Comparison of ENCODE assay signal across 26 cellular contexts in genomic region chr1:91601554-91602322, GRCh38.
DNase-seq lines count a peak whose midpoint lies in the region; ATAC-seq and TF ChIP-seq lines count a peak whose summit lies in the region.
"Had no signal": no experiment of that assay in that cellular context is flagged by ENCODE, and none has a peak within 500 bp of the region (broad histone marks: within the 10 kb centered on the region; RNA-seq: fewer than 3 reads in every experiment).

No MANE protein-coding gene starts in this region.

- H3K27me3 ChIP-seq in lower lobe of right lung (ENCODE audit: low read depth) (no peaks in the 10 kb centered on the region), vagina (no peaks in the 10 kb centered on the region), H9 (ENCODE audit: insufficient read depth, low read length) (no peaks in the 10 kb centered on the region)
- H3K27me3 ChIP-seq: MG63, tibial nerve had no signal

- H2BK12ac ChIP-seq in H9 (ENCODE audit: insufficient read length, low read depth, low read length), result no peak overlapping the region

- no peak overlapping the region for H3K4ac ChIP-seq in H9 (ENCODE audit: low read depth, low read length)

- H3K4me1 ChIP-seq in lower lobe of right lung (no peaks in the 10 kb centered on the region), vagina (no peaks in the 10 kb centered on the region), H9 (ENCODE audit: insufficient read depth, low read length) (no peaks in the 10 kb centered on the region)
- H3K4me1 ChIP-seq: tibial nerve had no signal

- H3K4me1 Mint-ChIP-seq in activated CD4-positive, alpha-beta T cell treated with anti-CD3 and anti-CD28 coated beads, Interleukin-2, amount 10 ng/mL, durations not matched to agents 7 days and 5 days, result peaks cover 3% of the 10 kb centered on the region
- H3K4me1 Mint-ChIP-seq in endothelial cell (ENCODE audit: unreplicated experiment) (peaks cover 8% of the 10 kb centered on the region), H9 (peaks cover 4 to 9% of the 10 kb centered on the region in 2 experiments; a peak in 2 of 4 replicates)

- peaks cover 5% of the 10 kb centered on the region for H3K27me3 Mint-ChIP-seq in activated CD4-positive, alpha-beta T cell treated with anti-CD3 and anti-CD28 coated beads, Interleukin-2, amount 10 ng/mL, durations not matched to agents 7 days and 5 days
- H3K27me3 Mint-ChIP-seq in endothelial cell (ENCODE audit: unreplicated experiment) (no peaks in the 10 kb centered on the region), H9 (ENCODE audit: low read depth) (no peaks in the 10 kb centered on the region; the same call in 1 of the 2 replicates)

- H4K20me1 ChIP-seq in H9 (ENCODE audit: control insufficient read depth, insufficient read depth, insufficient read length), result no peaks in the 10 kb centered on the region

- no peak for DNase-seq in activated CD4-positive, alpha-beta T cell treated with anti-CD3 and anti-CD28 coated beads, Interleukin-2, amount 10 ng/mL, durations not matched to agents 7 days and 5 days
- no peak for DNase-seq in activated CD4-positive, alpha-beta T cell treated with anti-CD3 and anti-CD28 coated beads, Interleukin-2, amount 50 U/mL, for 4 hours
- no peak for DNase-seq in endothelial cell (ENCODE audit: low spot score)
- DNase-seq in lower lobe of right lung, result no peak
- DNase-seq in vagina (ENCODE audit: extremely low spot score in 2 of 2), result peak in 1 of 2 donors; percentile 62
- DNase-seq in H9, result no peak
- no peak for DNase-seq in islet precursor cell
- no peak for DNase-seq in central memory CD4-positive, alpha-beta T cell
- DNase-seq: activated naive CD4-positive, alpha-beta T cell treated with anti-CD3 and anti-CD28 coated beads, Interleukin-2, amount 10 ng/mL, durations not matched to agents 7 days and 5 days; activated T-cell treated with anti-CD3 and anti-CD28 coated beads, Interleukin-2, amount 50 U/mL, for 72 hours; COR-L47; DMS79; dorsolateral prefrontal cortex; foreskin melanocyte; GM23248; mammary epithelial cell; MG63; NCI-H1436; NCI-H748 treated with DMSO at 0.1 percent for 48 hours; retina; SHP77 treated with DMSO at 0.1 percent for 48 hours; stimulated activated CD4-positive, alpha-beta T cell treated with anti-CD3 and anti-CD28 coated beads, Interleukin-12 subunit alpha, Interleukin-12 subunit beta, amount 100 ng/mL, for 4 hours; stimulated activated naive CD8-positive, alpha-beta T cell treated with anti-CD3 and anti-CD28 coated beads, Interleukin-15, amount 100 ng/mL, for 72 hours had no signal

- no peak overlapping the region for H3T11ph ChIP-seq in H9 (ENCODE audit: low read length)

- no peaks in the 10 kb centered on the region for H3K79me2 ChIP-seq in H9 (ENCODE audit: insufficient read depth, low read length)

- CTCF ChIA-PET in activated CD4-positive, alpha-beta T cell treated with anti-CD3 and anti-CD28 coated beads, Interleukin-2, amount 10 ng/mL, durations not matched to agents 7 days and 5 days (lab: Charles Lee), result interaction anchor here (1.1 to 1.6 kb wide), 2 partner anchors 8 to 13 kb away, joined by 3 to 4 read pairs; no protein-coding TSS in a partner anchor

- no peaks in the 10 kb centered on the region for H3K9me3 ChIP-seq in lower lobe of right lung
- no peaks in the 10 kb centered on the region for H3K9me3 ChIP-seq in vagina
- H3K9me3 ChIP-seq in H9 (ENCODE audit: control insufficient read depth, low read depth, low read length), result no peaks in the 10 kb centered on the region
- H3K9me3 ChIP-seq: MG63, tibial nerve had no signal

- H3K79me1 ChIP-seq in H9 (ENCODE audit: insufficient read depth, low read depth, low read length, poor library complexity, severe bottlenecking), result no peaks in the 10 kb centered on the region

- intact Hi-C loops in lower lobe of right lung (cut with DNase I) (no loop called here), vagina (cut with DNase I) (no loop called here)

- ATAC-seq in lower lobe of right lung, result peak; percentile 7 to 21
- ATAC-seq: activated T-cell treated with anti-CD3 and anti-CD28 coated beads, Interleukin-2, amount 50 U/mL, for 72 hours; stimulated activated naive CD8-positive, alpha-beta T cell treated with anti-CD3 and anti-CD28 coated beads, Interleukin-15, amount 100 ng/mL, for 72 hours had no signal

- no peak overlapping the region for H4K91ac ChIP-seq in H9 (ENCODE audit: insufficient read length, low read depth, low read length)

- TF ChIP-seq CTCF in endothelial cell (IDR thresholded peaks at IDR 0.05; ENCODE audit: unreplicated experiment) (no peak), lower lobe of right lung (IDR thresholded peaks at IDR 0.05) (no peak), vagina (IDR thresholded peaks at IDR 0.05) (no peak), H9 (conservative IDR thresholded peaks at IDR 0.05) (no peak)

- H3K27ac ChIP-seq in lower lobe of right lung, result no peak overlapping the region
- peak overlapping the region; percentile 25 for H3K27ac ChIP-seq in vagina
- H3K27ac ChIP-seq in H9 (ENCODE audit: insufficient read length, low read depth, low read length), result no peak overlapping the region
- H3K27ac ChIP-seq: dorsolateral prefrontal cortex, epithelial cell of prostate, GM23248 had no signal

- H2BK15ac ChIP-seq in H9 (ENCODE audit: low read depth, low read length), result no peak overlapping the region

- no peak overlapping the region for H2BK20ac ChIP-seq in H9 (ENCODE audit: low read depth, low read length, poor library complexity, severe bottlenecking)

- no peak overlapping the region for H3K9ac ChIP-seq in H9 (ENCODE audit: extremely low read depth, insufficient read length, low read length)
- H3K9ac ChIP-seq: GM23248 had no signal

- H2BK5ac ChIP-seq in H9 (ENCODE audit: insufficient read length, low read length), result no peak overlapping the region

- H3K36me3 ChIP-seq in lower lobe of right lung, result no peaks in the 10 kb centered on the region
- no peaks in the 10 kb centered on the region for H3K36me3 ChIP-seq in vagina
- H3K36me3 ChIP-seq: MG63, tibial nerve had no signal

- no peak overlapping the region for H3K4me3 Mint-ChIP-seq in activated CD4-positive, alpha-beta T cell treated with anti-CD3 and anti-CD28 coated beads, Interleukin-2, amount 10 ng/mL, durations not matched to agents 7 days and 5 days
- no peak overlapping the region for H3K4me3 Mint-ChIP-seq in endothelial cell (ENCODE audit: unreplicated experiment)
- H3K4me3 Mint-ChIP-seq in H9, result no peak overlapping the region
- H3K4me3 Mint-ChIP-seq: activated naive CD4-positive, alpha-beta T cell treated with anti-CD3 and anti-CD28 coated beads, Interleukin-2, amount 10 ng/mL, durations not matched to agents 7 days and 5 days; activated T-cell treated with anti-CD3 and anti-CD28 coated beads, Interleukin-2, amount 50 U/mL, for 72 hours; B cell; stimulated activated naive CD8-positive, alpha-beta T cell treated with anti-CD3 and anti-CD28 coated beads, Interleukin-15, amount 100 ng/mL, for 72 hours had no signal

- no peak overlapping the region for H2AK5ac ChIP-seq in H9 (ENCODE audit: insufficient read length, low read length)

- no peaks in the 10 kb centered on the region for H3K23me2 ChIP-seq in H9 (ENCODE audit: insufficient read length, low read depth, low read length, poor library complexity, severe bottlenecking)

- POLR2A ChIA-PET in activated CD4-positive, alpha-beta T cell treated with anti-CD3 and anti-CD28 coated beads, Interleukin-2, amount 10 ng/mL, durations not matched to agents 7 days and 5 days (lab: Charles Lee), result interaction anchor here (0.7 kb wide), 1 partner anchor 11 kb away, joined by 3 read pairs; no protein-coding TSS in a partner anchor

- H3K4me3 ChIP-seq in lower lobe of right lung (no peak overlapping the region), vagina (no peak overlapping the region)
- H3K4me3 ChIP-seq: dorsolateral prefrontal cortex, GM23248, MG63, tibial nerve had no signal

- H3K9me3 Mint-ChIP-seq in activated CD4-positive, alpha-beta T cell treated with anti-CD3 and anti-CD28 coated beads, Interleukin-2, amount 10 ng/mL, durations not matched to agents 7 days and 5 days, result no peaks in the 10 kb centered on the region
- H3K9me3 Mint-ChIP-seq in endothelial cell (ENCODE audit: unreplicated experiment) (no peaks in the 10 kb centered on the region), H9 (no peaks in the 10 kb centered on the region)
- H3K9me3 Mint-ChIP-seq: activated naive CD4-positive, alpha-beta T cell treated with anti-CD3 and anti-CD28 coated beads, Interleukin-2, amount 10 ng/mL, durations not matched to agents 7 days and 5 days; stimulated activated naive CD8-positive, alpha-beta T cell treated with anti-CD3 and anti-CD28 coated beads, Interleukin-15, amount 100 ng/mL, for 72 hours had no signal

- peak overlapping the region; percentile 41 for H3K27ac Mint-ChIP-seq in activated CD4-positive, alpha-beta T cell treated with anti-CD3 and anti-CD28 coated beads, Interleukin-2, amount 10 ng/mL, durations not matched to agents 7 days and 5 days
- H3K27ac Mint-ChIP-seq in endothelial cell (ENCODE audit: unreplicated experiment), result peak overlapping the region; percentile 21
- H3K27ac Mint-ChIP-seq in H9, result peak overlapping the region in 1 of 3 experiments; percentile 61; a peak in 2 of 7 replicates
- H3K27ac Mint-ChIP-seq: activated naive CD4-positive, alpha-beta T cell treated with anti-CD3 and anti-CD28 coated beads, Interleukin-2, amount 10 ng/mL, durations not matched to agents 7 days and 5 days; activated T-cell treated with anti-CD3 and anti-CD28 coated beads, Interleukin-2, amount 50 U/mL, for 72 hours; B cell; stimulated activated naive CD8-positive, alpha-beta T cell treated with anti-CD3 and anti-CD28 coated beads, Interleukin-15, amount 100 ng/mL, for 72 hours had no signal

- no peak overlapping the region for H3K23ac ChIP-seq in H9 (ENCODE audit: insufficient read length, low read depth, low read length)

- H3K36me3 Mint-ChIP-seq in activated CD4-positive, alpha-beta T cell treated with anti-CD3 and anti-CD28 coated beads, Interleukin-2, amount 10 ng/mL, durations not matched to agents 7 days and 5 days (ENCODE audit: low read depth), result peaks cover 3% of the 10 kb centered on the region
- no peaks in the 10 kb centered on the region for H3K36me3 Mint-ChIP-seq in endothelial cell (ENCODE audit: low read depth, unreplicated experiment)
- no peaks in the 10 kb centered on the region for H3K36me3 Mint-ChIP-seq in H9 (ENCODE audit: insufficient read depth in 1 of 3, low read depth in 3 of 3)
- H3K36me3 Mint-ChIP-seq: activated naive CD4-positive, alpha-beta T cell treated with anti-CD3 and anti-CD28 coated beads, Interleukin-2, amount 10 ng/mL, durations not matched to agents 7 days and 5 days had no signal

- H3K14ac ChIP-seq in H9 (ENCODE audit: insufficient read depth, low read length), result no peak overlapping the region

- H3K4me2 ChIP-seq in H9 (ENCODE audit: insufficient read depth, insufficient read length, low read length), result no peak overlapping the region

- no peak overlapping the region for H3K56ac ChIP-seq in H9 (ENCODE audit: insufficient read length, low read depth, low read length)

- no peak overlapping the region for H2AFZ ChIP-seq in H9 (ENCODE audit: low read length)
- H2AFZ ChIP-seq: GM23248 had no signal

- no peak overlapping the region for H2BK120ac ChIP-seq in H9 (ENCODE audit: low read depth, low read length, poor library complexity, severe bottlenecking)

- no CpG with 5 or more reads among the region's 12 CpGs for WGBS in H9 (ENCODE audit: extremely low coverage, insufficient read length, low lambda C conversion rate)

- H4K5ac ChIP-seq in H9 (ENCODE audit: insufficient read length, low read depth, low read length), result no peak overlapping the region

- no peak for TF ChIP-seq POLR2A in vagina (IDR thresholded peaks at IDR 0.05)

- no peak overlapping the region for H4K8ac ChIP-seq in H9 (replicated peaks; ENCODE audit: insufficient read length, low read depth, low read length)

- no peak overlapping the region for H3K18ac ChIP-seq in H9 (ENCODE audit: insufficient read length, low read depth, low read length)
